ENCODE assay signal across 9 cellular contexts in genomic region chr15:67121725-67122600, GRCh38. TPM values are rescaled to one million over a fixed set of nuclear protein-coding genes. Genes with fewer than 3 reads are reported as not detected.
DNase-seq lines count a peak whose midpoint lies in the region; ATAC-seq and TF ChIP-seq lines count a peak whose summit lies in the region.
"Had no signal": no experiment of that assay in that cellular context is flagged by ENCODE, and none has a peak within 500 bp of the region (broad histone marks: within the 10 kb centered on the region; RNA-seq: fewer than 3 reads in every experiment).

No MANE protein-coding gene starts in this region.

- peaks cover under 1% of the 10 kb centered on the region for H3K36me3 ChIP-seq in CD4-positive, CD25-positive, alpha-beta regulatory T cell (ENCODE audit: control insufficient read depth, insufficient read depth, low read length)
- H3K36me3 ChIP-seq in parathyroid adenoma (ENCODE audit: control insufficient read depth, insufficient read depth, low read length) (no peaks in the 10 kb centered on the region), SJCRH30 (no peaks in the 10 kb centered on the region)

- no peaks in the 10 kb centered on the region for H3K9me3 Mint-ChIP-seq in CD4-positive, CD25-positive, alpha-beta regulatory T cell
- no peaks in the 10 kb centered on the region for H3K9me3 Mint-ChIP-seq in activated B cell treated with CpG ODN at 0.5 μM for 24 hours

- intact Hi-C loops in activated B cell treated with CpG ODN at 0.5 μM for 24 hours (cut with micrococcal nuclease): loop anchor here (1.0 to 5.0 kb wide), 9 partner anchors 12 to 132 kb away; partner anchors contain the start of genes AAGAB, IQCH and SMAD3

- no peaks in the 10 kb centered on the region for H3K27me3 Mint-ChIP-seq in CD4-positive, CD25-positive, alpha-beta regulatory T cell
- H3K27me3 Mint-ChIP-seq in activated B cell treated with CpG ODN at 0.5 μM for 24 hours: no peaks in the 10 kb centered on the region

- H3K27ac ChIP-seq in CD4-positive, CD25-positive, alpha-beta regulatory T cell (ENCODE audit: insufficient read depth, low read length, poor library complexity, severe bottlenecking): peak overlapping the region; percentile 98
- peak overlapping the region; percentile 97 for H3K27ac ChIP-seq in epithelial cell of prostate
- peak overlapping the region; percentile 65 for H3K27ac ChIP-seq in parathyroid adenoma
- H3K27ac ChIP-seq in SJCRH30: no peak overlapping the region

- TF ChIP-seq CTCF in activated B cell treated with CpG ODN at 0.5 μM for 24 hours (IDR thresholded peaks at IDR 0.05) (no peak), parathyroid adenoma (IDR thresholded peaks at IDR 0.05) (no peak)

- no peaks in the 10 kb centered on the region for H3K9me3 ChIP-seq in CD4-positive, CD25-positive, alpha-beta regulatory T cell (ENCODE audit: control insufficient read depth in 2 of 2, low read length in 2 of 2)
- H3K9me3 ChIP-seq in parathyroid adenoma (ENCODE audit: control insufficient read depth, low read length) (no peaks in the 10 kb centered on the region), SJCRH30 (replicated peaks) (no peaks in the 10 kb centered on the region)

- H3K27ac Mint-ChIP-seq in CD4-positive, CD25-positive, alpha-beta regulatory T cell: peak overlapping the region; percentile 92 to 98 (median 95)
- H3K27ac Mint-ChIP-seq in activated B cell treated with CpG ODN at 0.5 μM for 24 hours: peak overlapping the region; percentile 94

- CTCF ChIA-PET in activated B cell treated with CpG ODN at 0.5 μM for 24 hours (lab: Charles Lee): interaction anchor here (1.0 to 2.7 kb wide), 5 partner anchors 10 to 182 kb away, joined by 3 to 11 read pairs (median 6); no protein-coding TSS in a partner anchor

- H3K9ac ChIP-seq in parathyroid adenoma: no peak overlapping the region

- H3K27me3 ChIP-seq in CD4-positive, CD25-positive, alpha-beta regulatory T cell (ENCODE audit: control insufficient read depth, insufficient read depth, low read length): no peaks in the 10 kb centered on the region
- H3K27me3 ChIP-seq in parathyroid adenoma (ENCODE audit: control insufficient read depth, insufficient read depth, low read length): no peaks in the 10 kb centered on the region
- no peaks in the 10 kb centered on the region for H3K27me3 ChIP-seq in SJCRH30

- peaks cover 3% of the 10 kb centered on the region for H3K36me3 Mint-ChIP-seq in CD4-positive, CD25-positive, alpha-beta regulatory T cell
- peaks cover 26% of the 10 kb centered on the region for H3K36me3 Mint-ChIP-seq in activated B cell treated with CpG ODN at 0.5 μM for 24 hours (ENCODE audit: low read depth)

- no peak overlapping the region for H3K4me2 ChIP-seq in parathyroid adenoma (ENCODE audit: low read length)

- DNase-seq in CD4-positive, CD25-positive, alpha-beta regulatory T cell: no peak
- DNase-seq in activated B cell treated with CpG ODN at 0.5 μM for 24 hours (no peak), epithelial cell of prostate (ENCODE audit: low read depth, low spot score) (no peak), ureter (ENCODE audit: low spot score) (no peak), SJCRH30 (no peak), NCI-H2029 (lab: John Stamatoyannopoulos, UW) (no peak), DMS53 treated with DMSO at 0.1 percent for 48 hours (lab: John Stamatoyannopoulos, UW; ENCODE audit: unreplicated experiment) (no peak)
- DNase-seq: NCI-H1436 had no signal

- peaks cover 23% of the 10 kb centered on the region for H3K79me2 ChIP-seq in parathyroid adenoma

- no peak overlapping the region for H2AFZ ChIP-seq in parathyroid adenoma

- H3K4me1 Mint-ChIP-seq in CD4-positive, CD25-positive, alpha-beta regulatory T cell: peaks cover 29 to 96% (median 75%) of the 10 kb centered on the region in 4 donors
- H3K4me1 Mint-ChIP-seq in activated B cell treated with CpG ODN at 0.5 μM for 24 hours: peaks cover 97% of the 10 kb centered on the region

- peak overlapping the region in 3 of 4 donors; percentile 85 to 88 (median 85) for H3K4me3 Mint-ChIP-seq in CD4-positive, CD25-positive, alpha-beta regulatory T cell
- peak overlapping the region; percentile 74 for H3K4me3 Mint-ChIP-seq in activated B cell treated with CpG ODN at 0.5 μM for 24 hours

- H3K4me3 ChIP-seq in CD4-positive, CD25-positive, alpha-beta regulatory T cell (ENCODE audit: low read depth, low read length): peak overlapping the region; percentile 46
- H3K4me3 ChIP-seq in parathyroid adenoma (ENCODE audit: low read depth, low read length): no peak overlapping the region
- no peak overlapping the region for H3K4me3 ChIP-seq in SJCRH30

- ATAC-seq in CD4-positive, CD25-positive, alpha-beta regulatory T cell (ENCODE audit: low read depth in 2 of 2): no peak
- ATAC-seq in activated B cell treated with CpG ODN at 0.5 μM for 24 hours (ENCODE audit: low read depth): no peak

- POLR2A ChIA-PET in activated B cell treated with CpG ODN at 0.5 μM for 24 hours (lab: Charles Lee): interaction anchor here (0.6 to 28.6 kb wide), 13 partner anchors 9 to 1307 kb away, joined by 3 to 1703 read pairs (median 7); partner anchors contain the start of gene SMAD3

- peaks cover 62% of the 10 kb centered on the region for H3K4me1 ChIP-seq in CD4-positive, CD25-positive, alpha-beta regulatory T cell (ENCODE audit: control insufficient read depth, insufficient read depth, low read length, poor library complexity, severe bottlenecking)
- H3K4me1 ChIP-seq in parathyroid adenoma (peaks cover 23% of the 10 kb centered on the region), SJCRH30 (peaks cover 28% of the 10 kb centered on the region)

RNA-seq across cellular contexts. Expression of gene SMAD3, which starts 56.6 kb away (rescaled TPM):
- total RNA-seq in CD4-positive, CD25-positive, alpha-beta regulatory T cell: 76.6 TPM
- polyA plus RNA-seq in CD4-positive, CD25-positive, alpha-beta regulatory T cell: 10 to 100 TPM; 12.0 to 17.0 (median 14.5) TPM
- total RNA-seq in activated B cell treated with CpG ODN at 0.5 μM for 24 hours (85.9 and 118 TPM in 2 replicates), ureter (124 TPM)
- 22.8 and 23.0 TPM in 2 replicates for total RNA-seq in SJCRH30 (2014; rRNA removed; shearing (Covaris generic))
